ENCODE assay signal across 23 cellular contexts in the genomic region with DNA sequence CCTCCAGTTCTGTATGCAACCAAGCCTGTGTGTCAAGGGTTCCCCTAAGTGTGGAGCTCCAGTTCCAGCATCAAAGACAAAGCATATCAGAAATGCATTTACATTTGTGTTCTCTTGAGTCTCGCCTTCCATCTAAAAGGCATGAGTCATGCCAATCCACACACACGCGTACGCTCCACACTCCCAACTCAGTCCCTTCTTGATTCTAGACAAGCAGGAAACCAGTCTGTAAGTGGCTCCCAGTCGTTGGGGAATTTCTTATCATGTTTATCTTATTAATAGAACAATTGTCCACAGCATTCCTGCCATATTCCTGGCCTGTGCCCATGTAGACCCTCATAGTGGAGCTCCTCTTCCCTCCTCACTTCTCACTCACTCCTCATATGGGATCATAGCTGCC.
DNase-seq lines count a peak whose midpoint lies in the region; ATAC-seq, FAIRE-seq and TF ChIP-seq lines count a peak whose summit lies in the region.
"Had no signal": no experiment of that assay in that cellular context is flagged by ENCODE, and none has a peak within 500 bp of the region (broad histone marks: within the 10 kb centered on the region; RNA-seq: fewer than 3 reads in every experiment).

No MANE protein-coding gene starts in this region.

- FAIRE-seq in H1 (lab: Jason Lieb, UNC), result no peak
- FAIRE-seq: A549, GM19239, HTR-8/SVneo had no signal

- H3K56ac ChIP-seq in H1 (replicated peaks; ENCODE audit: insufficient read length, low read depth, low read length), result no peak overlapping the region

- intact Hi-C loops in right cardiac atrium (cut with DNase I), result no loop called here

- no peaks in the 10 kb centered on the region for H3K23me2 ChIP-seq in H1 (ENCODE audit: low read depth, low read length)

- H2BK20ac ChIP-seq in H1 (ENCODE audit: low read length), result no peak overlapping the region

- no peak overlapping the region for H2BK5ac ChIP-seq in H1 (ENCODE audit: low read depth, low read length)

- H3K18ac ChIP-seq in H1 (ENCODE audit: extremely low read depth, low read length), result no peak overlapping the region

- no peak overlapping the region for H2AK5ac ChIP-seq in H1 (ENCODE audit: low read depth, low read length)

- WGBS in H1 (ENCODE audit: extremely low coverage in 1 of 2, insufficient coverage in 1 of 2, insufficient read length in 1 of 2, insufficient replicate concordance in 2 of 2, low coverage in 1 of 2, low lambda C conversion rate in 2 of 2, missing lambda C conversion rate in 1 of 2), 2 experiments, result 93% methylated on average over 5 of the region's 5 CpGs; no CpG with 5 or more reads in 1 of the 2 experiments
- WGBS in right cardiac atrium, result 61% methylated on average over 5 of the region's 5 CpGs

- in situ Hi-C loops in brain microvascular endothelial cell (cut with HindIII; ENCODE audit: low pct_ligation_motif_present, low sequenced_read_pairs), result no loop called here

- no peak overlapping the region for H2AFZ ChIP-seq in H1 (ENCODE audit: low read length)

- H4K5ac ChIP-seq in H1 (ENCODE audit: insufficient read length, low read depth, low read length), result no peak overlapping the region

- H3K14ac ChIP-seq in H1 (ENCODE audit: insufficient read length), result no peak overlapping the region

- no peaks in the 10 kb centered on the region for H3K79me1 ChIP-seq in H1 (ENCODE audit: low read depth, low read length)

- CTCF ChIA-PET in H1 (lab: Charles Lee; ENCODE audit: partially characterized antibody), result interaction anchor here (0.7 to 6.5 kb wide), 6 partner anchors 23 to 680 kb away, joined by 3 to 36 read pairs (median 3); no protein-coding TSS in a partner anchor

- no peak overlapping the region for H2BK12ac ChIP-seq in H1 (ENCODE audit: low read depth, low read length)

- no peak overlapping the region for H3K23ac ChIP-seq in H1 (ENCODE audit: insufficient read length)

- H3K36me3 ChIP-seq in brain microvascular endothelial cell (replicated peaks) (no peaks in the 10 kb centered on the region), H1 (ENCODE audit: control insufficient read depth in 2 of 4, insufficient read depth in 4 of 4, low read length in 3 of 4) (no peaks in the 10 kb centered on the region)
- H3K36me3 ChIP-seq: BLaER1 had no signal

- 0 out of 2 replicates have a peak overlapping the region, but pooled peaks have one; percentile 16 for H2BK15ac ChIP-seq in H1 (ENCODE audit: low read length)

- H4K20me1 ChIP-seq in H1 (replicated peaks in 1 of 2; ENCODE audit: control insufficient read depth in 1 of 2, insufficient read depth in 2 of 2, low read length in 2 of 2), result no peaks in the 10 kb centered on the region
- H4K20me1 ChIP-seq: BLaER1 had no signal

- no peak for TF ChIP-seq EP300 in H1 (IDR thresholded peaks at IDR 0.05; ENCODE audit: borderline replicate concordance in 1 of 2, low read depth in 2 of 2, low read length in 2 of 2)

- no peak overlapping the region for H3K4ac ChIP-seq in H1 (replicated peaks; ENCODE audit: insufficient read length, low read depth, low read length)

- no peaks in the 10 kb centered on the region for H3K9me3 ChIP-seq in H1 (ENCODE audit: insufficient read depth in 2 of 2, low read depth in 1 of 2, low read length in 1 of 2)
- H3K9me3 ChIP-seq in right cardiac atrium (ENCODE audit: control insufficient read depth, low read length), result no peaks in the 10 kb centered on the region
- H3K9me3 ChIP-seq: A549, BLaER1 had no signal

- no peak overlapping the region for H3K4me2 ChIP-seq in H1 (ENCODE audit: insufficient read depth in 1 of 2, low read depth in 2 of 2, low read length in 2 of 2)
- H3K4me2 ChIP-seq: A549, BLaER1 had no signal

- H4K91ac ChIP-seq in H1 (replicated peaks; ENCODE audit: insufficient read length, low read length), result no peak overlapping the region

- no peak overlapping the region for H4K8ac ChIP-seq in H1 (ENCODE audit: extremely low read depth, insufficient read depth, low read length)

- no peak for TF ChIP-seq RAD21 in H1 (IDR thresholded peaks at IDR 0.05 in 1 of 2, conservative IDR thresholded peaks at IDR 0.05 in 1 of 2; ENCODE audit: low read depth in 2 of 2, low read length in 2 of 2)

- H3K27me3 ChIP-seq in brain microvascular endothelial cell (replicated peaks) (no peaks in the 10 kb centered on the region), H1 (replicated peaks in 1 of 4; ENCODE audit: control insufficient read depth in 3 of 4, extremely low read depth in 1 of 4, insufficient read depth in 3 of 4, low read length in 3 of 4) (peaks cover 0 to 2% (median under 1%) of the 10 kb centered on the region in 4 experiments; a peak in 6 of 7 replicates), right cardiac atrium (ENCODE audit: control insufficient read depth, insufficient read depth) (no peaks in the 10 kb centered on the region)
- H3K27me3 ChIP-seq: BLaER1 had no signal

- ATAC-seq in GM18511 (IDR thresholded peaks at IDR 0.05; ENCODE audit: unreplicated experiment) (no peak), GM18861 (IDR thresholded peaks at IDR 0.05; ENCODE audit: unreplicated experiment) (no peak), right cardiac atrium (no peak)
- ATAC-seq: A549, HCT116, K562 had no signal

- H3K27ac ChIP-seq in brain microvascular endothelial cell (no peak overlapping the region), H1 (ENCODE audit: low read depth, low read length) (no peak overlapping the region), right cardiac atrium (ENCODE audit: low read length) (no peak overlapping the region)
- H3K27ac ChIP-seq: 22Rv1, A549, BLaER1 had no signal

- DNase-seq in DMS53 (lab: John Stamatoyannopoulos, UW), result peak; percentile 37
- no peak for DNase-seq in DMS53 treated with DMSO at 0.1 percent for 48 hours (lab: John Stamatoyannopoulos, UW; ENCODE audit: unreplicated experiment)
- peak; percentile 68 for DNase-seq in brain microvascular endothelial cell
- no peak for DNase-seq in H1 (ENCODE audit: low read depth in 1 of 2, low spot score in 2 of 2)
- DNase-seq in pulmonary artery endothelial cell (ENCODE audit: low read depth, low spot score), result peak; percentile 13
- no peak for DNase-seq in right cardiac atrium
- DNase-seq: Calu3; CD4-positive, alpha-beta memory T cell; DMS 273 treated with DMSO at 0.1 percent for 48 hours; DMS79; GF-D8; H7; HFFc6; IMR-90 had no signal

- no peaks in the 10 kb centered on the region for H3K79me2 ChIP-seq in H1 (ENCODE audit: control insufficient read depth in 1 of 2, insufficient read depth in 2 of 2, low read length in 2 of 2)

- no peak for TF ChIP-seq CTCF in brain microvascular endothelial cell (IDR thresholded peaks at IDR 0.05; ENCODE audit: low read depth, low read length, missing control alignments)
- no peak for TF ChIP-seq CTCF in H1 (IDR thresholded peaks at IDR 0.05; ENCODE audit: control extremely low read depth in 1 of 3, insufficient read depth in 1 of 3, low read depth in 1 of 3, low read length in 3 of 3)

- TF ChIP-seq POLR2A in H1 (IDR thresholded peaks at IDR 0.05; ENCODE audit: control extremely low read depth in 1 of 2, low read depth in 2 of 2, low read length in 2 of 2), result no peak

- no peak overlapping the region for H3K4me3 ChIP-seq in brain microvascular endothelial cell (ENCODE audit: low read depth, low read length)
- no peak overlapping the region for H3K4me3 ChIP-seq in H1 (ENCODE audit: extremely low read depth in 1 of 4, insufficient read depth in 2 of 4, low read depth in 3 of 4, low read length in 4 of 4)
- no peak overlapping the region for H3K4me3 ChIP-seq in right cardiac atrium (ENCODE audit: low read length)
- H3K4me3 ChIP-seq: A549, BLaER1, K562 had no signal

- H3K4me1 ChIP-seq in H1 (replicated peaks in 1 of 4; ENCODE audit: control insufficient read depth in 3 of 4, insufficient read depth in 4 of 4, low read length in 3 of 4) (no peaks in the 10 kb centered on the region; a peak in 1 of 7 replicates), right cardiac atrium (ENCODE audit: control insufficient read depth, insufficient read depth, low read length) (no peaks in the 10 kb centered on the region)
- H3K4me1 ChIP-seq: A549, BLaER1 had no signal

- H2BK120ac ChIP-seq in H1 (replicated peaks; ENCODE audit: low read depth, low read length), result no peak overlapping the region

- H3K9ac ChIP-seq in H1 (replicated peaks in 1 of 4; ENCODE audit: extremely low read depth in 1 of 4, low read depth in 3 of 4, low read length in 3 of 4), result no peak overlapping the region
- H3K9ac ChIP-seq: BLaER1 had no signal

- POLR2A ChIA-PET in H1 (lab: Charles Lee; ENCODE audit: partially characterized antibody), result no interaction called here

TF ChIP-seq in H1, 55 proteins besides CTCF, POLR2A, EP300 and RAD21:
- TF ChIP-seq EZH2 (IDR thresholded peaks at IDR 0.05; ENCODE audit: low read depth, low read length, severe bottlenecking), result no peak
- no peak for TF ChIP-seq CBX8 (IDR thresholded peaks at IDR 0.05; ENCODE audit: borderline replicate concordance, low read depth, low read length)
- TF ChIP-seq CHD2 (IDR thresholded peaks at IDR 0.05; ENCODE audit: low read length), result no peak
- TF ChIP-seq MAFK (IDR thresholded peaks at IDR 0.05; ENCODE audit: low read depth, low read length), result no peak
- TF ChIP-seq POU5F1 (IDR thresholded peaks at IDR 0.05; ENCODE audit: low read depth, low read length), result no peak
- TF ChIP-seq POLR2AphosphoS5 (IDR thresholded peaks at IDR 0.05; ENCODE audit: low read depth, low read length), result no peak
- no peak for TF ChIP-seq SP2 (IDR thresholded peaks at IDR 0.05; ENCODE audit: low read length)
- TF ChIP-seq SUZ12 (IDR thresholded peaks at IDR 0.05; ENCODE audit: low read length), result no peak
- no peak for TF ChIP-seq GTF2F1 (IDR thresholded peaks at IDR 0.05; ENCODE audit: borderline replicate concordance, low read depth, low read length)
- TF ChIP-seq SAP30 (IDR thresholded peaks at IDR 0.05; ENCODE audit: insufficient read depth, insufficient replicate concordance, low read length), result no peak

Comparison
In these comparisons a context has a peak if more than half of its experiments do, and no peak if none do; other contexts are left out.
1. DNase-seq: peak in DMS53 (single experiment), brain microvascular endothelial cell (single experiment) and pulmonary artery endothelial cell (single experiment); none in DMS53 treated with DMSO at 0.1 percent for 48 hours (single experiment), H1 (0 of 2) and right cardiac atrium (0 of 3).